2 cellular contexts compared by ENCODE assay signal in the genomic region with DNA sequence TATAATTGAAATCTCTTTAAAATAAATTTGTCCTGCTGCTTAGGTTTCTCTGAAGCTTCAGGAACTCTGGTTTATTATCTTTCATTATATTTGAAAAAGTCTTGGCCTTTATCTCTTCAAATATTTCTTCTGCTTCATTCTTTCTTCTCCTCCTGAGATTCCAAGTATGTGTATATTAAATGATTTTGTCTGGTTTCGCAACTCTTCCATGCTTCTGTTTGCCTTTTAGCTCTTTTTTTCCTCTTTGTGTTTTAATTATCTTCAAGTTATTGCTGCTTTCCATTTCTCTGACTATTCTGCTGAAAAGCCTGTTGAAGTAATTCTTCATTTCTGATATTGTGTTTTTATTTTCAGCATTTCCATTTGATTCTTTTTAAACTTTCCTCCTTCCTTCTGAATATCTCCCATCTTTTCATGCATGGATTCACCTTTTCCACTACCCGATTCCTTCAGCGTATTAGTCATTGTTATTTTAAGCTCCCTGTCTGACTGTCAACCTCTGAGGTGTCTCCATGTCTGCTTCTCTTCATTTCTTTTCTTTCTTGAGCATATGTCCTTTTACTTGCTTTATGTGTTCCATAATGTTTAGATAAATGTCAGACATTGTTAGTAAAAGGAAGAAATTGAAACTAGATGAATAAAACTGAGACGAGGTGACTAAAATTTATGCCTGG.
TF ChIP-seq lines count a peak whose summit lies in the region.

No MANE protein-coding gene starts in this region.

TF ChIP-seq in HepG2, 621 proteins besides CTCF, POLR2A, EP300 and RAD21 (continued from another document):
- TF ChIP-seq, protein P1, sequence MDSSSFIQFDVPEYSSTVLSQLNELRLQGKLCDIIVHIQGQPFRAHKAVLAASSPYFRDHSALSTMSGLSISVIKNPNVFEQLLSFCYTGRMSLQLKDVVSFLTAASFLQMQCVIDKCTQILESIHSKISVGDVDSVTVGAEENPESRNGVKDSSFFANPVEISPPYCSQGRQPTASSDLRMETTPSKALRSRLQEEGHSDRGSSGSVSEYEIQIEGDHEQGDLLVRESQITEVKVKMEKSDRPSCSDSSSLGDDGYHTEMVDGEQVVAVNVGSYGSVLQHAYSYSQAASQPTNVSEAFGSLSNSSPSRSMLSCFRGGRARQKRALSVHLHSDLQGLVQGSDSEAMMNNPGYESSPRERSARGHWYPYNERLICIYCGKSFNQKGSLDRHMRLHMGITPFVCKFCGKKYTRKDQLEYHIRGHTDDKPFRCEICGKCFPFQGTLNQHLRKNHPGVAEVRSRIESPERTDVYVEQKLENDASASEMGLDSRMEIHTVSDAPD (CRISPR knock-in tag; IDR thresholded peaks at IDR 0.05): no peak
- TF ChIP-seq KLF11 (CRISPR knock-in tag; IDR thresholded peaks at IDR 0.05) (no peak), NR1H2 (CRISPR knock-in tag; IDR thresholded peaks at IDR 0.05; ENCODE audit: borderline replicate concordance, low read depth) (no peak), REXO4 (CRISPR knock-in tag; IDR thresholded peaks at IDR 0.05; ENCODE audit: borderline replicate concordance) (no peak), ZNF788 (CRISPR knock-in tag; IDR thresholded peaks at IDR 0.05; ENCODE audit: borderline replicate concordance) (no peak)

TF ChIP-seq in GM23338, 12 proteins besides CTCF, POLR2A, EP300 and RAD21 (continued from another document):
- TF ChIP-seq ETS1 (IDR thresholded peaks at IDR 0.05) (no peak), STAT1 (IDR thresholded peaks at IDR 0.05; ENCODE audit: unreplicated experiment) (no peak)
- TF ChIP-seq, protein P2, sequence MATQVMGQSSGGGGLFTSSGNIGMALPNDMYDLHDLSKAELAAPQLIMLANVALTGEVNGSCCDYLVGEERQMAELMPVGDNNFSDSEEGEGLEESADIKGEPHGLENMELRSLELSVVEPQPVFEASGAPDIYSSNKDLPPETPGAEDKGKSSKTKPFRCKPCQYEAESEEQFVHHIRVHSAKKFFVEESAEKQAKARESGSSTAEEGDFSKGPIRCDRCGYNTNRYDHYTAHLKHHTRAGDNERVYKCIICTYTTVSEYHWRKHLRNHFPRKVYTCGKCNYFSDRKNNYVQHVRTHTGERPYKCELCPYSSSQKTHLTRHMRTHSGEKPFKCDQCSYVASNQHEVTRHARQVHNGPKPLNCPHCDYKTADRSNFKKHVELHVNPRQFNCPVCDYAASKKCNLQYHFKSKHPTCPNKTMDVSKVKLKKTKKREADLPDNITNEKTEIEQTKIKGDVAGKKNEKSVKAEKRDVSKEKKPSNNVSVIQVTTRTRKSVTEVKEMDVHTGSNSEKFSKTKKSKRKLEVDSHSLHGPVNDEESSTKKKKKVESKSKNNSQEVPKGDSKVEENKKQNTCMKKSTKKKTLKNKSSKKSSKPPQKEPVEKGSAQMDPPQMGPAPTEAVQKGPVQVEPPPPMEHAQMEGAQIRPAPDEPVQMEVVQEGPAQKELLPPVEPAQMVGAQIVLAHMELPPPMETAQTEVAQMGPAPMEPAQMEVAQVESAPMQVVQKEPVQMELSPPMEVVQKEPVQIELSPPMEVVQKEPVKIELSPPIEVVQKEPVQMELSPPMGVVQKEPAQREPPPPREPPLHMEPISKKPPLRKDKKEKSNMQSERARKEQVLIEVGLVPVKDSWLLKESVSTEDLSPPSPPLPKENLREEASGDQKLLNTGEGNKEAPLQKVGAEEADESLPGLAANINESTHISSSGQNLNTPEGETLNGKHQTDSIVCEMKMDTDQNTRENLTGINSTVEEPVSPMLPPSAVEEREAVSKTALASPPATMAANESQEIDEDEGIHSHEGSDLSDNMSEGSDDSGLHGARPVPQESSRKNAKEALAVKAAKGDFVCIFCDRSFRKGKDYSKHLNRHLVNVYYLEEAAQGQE (IDR thresholded peaks at IDR 0.05; ENCODE audit: unreplicated experiment): no peak
